12 cellular contexts compared by ENCODE assay signal in the genomic region with DNA sequence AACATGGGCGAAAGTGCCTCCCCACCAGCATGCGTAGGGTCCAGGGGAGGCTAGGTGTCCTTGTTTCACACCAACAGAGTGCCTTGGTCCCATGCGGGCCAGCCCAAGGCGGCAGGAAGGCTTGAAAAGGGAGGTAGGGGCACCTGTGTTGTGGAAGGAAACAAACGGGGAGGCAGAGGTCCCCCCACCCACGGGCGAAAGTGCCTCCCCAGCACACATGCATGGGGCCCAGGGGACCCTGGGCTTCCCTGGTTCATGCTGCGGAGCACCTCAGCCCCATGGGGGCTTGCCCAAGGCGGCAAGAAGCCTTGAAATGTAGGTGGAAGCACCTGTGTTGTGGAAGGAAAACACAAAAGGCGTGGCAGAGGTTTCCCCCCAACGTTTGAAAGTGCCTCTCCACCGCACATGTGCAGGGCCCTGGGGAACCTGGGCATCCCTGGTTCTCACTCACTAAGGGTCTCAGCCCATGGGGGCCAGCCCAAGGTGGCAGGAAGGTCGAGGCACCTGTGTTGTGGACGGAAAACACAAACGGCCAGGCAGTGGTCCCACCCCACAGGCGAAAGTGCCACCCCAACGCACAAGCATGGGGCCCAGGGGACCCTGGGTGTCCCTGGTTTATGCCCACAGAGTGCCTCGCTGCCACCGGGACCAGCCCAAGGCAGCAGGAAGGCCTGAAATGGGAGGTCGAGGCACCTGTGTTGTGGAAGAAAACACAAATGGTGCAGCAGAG.
A peak's percentile ranks its signal among the peaks of the same experiment; 100 is the strongest.
DNase-seq lines count a peak whose midpoint lies in the region; ATAC-seq, FAIRE-seq and TF ChIP-seq lines count a peak whose summit lies in the region.
"Had no signal": no experiment of that assay in that cellular context is flagged by ENCODE, and none has a peak within 500 bp of the region (broad histone marks: within the 10 kb centered on the region; RNA-seq: fewer than 3 reads in every experiment).

No MANE protein-coding gene starts in this region.

- no peak for TF ChIP-seq EP300 in HepG2 (IDR thresholded peaks at IDR 0.05; ENCODE audit: low read depth in 2 of 2, low read length in 2 of 2)
- TF ChIP-seq EP300 in HepG2 (CRISPR knock-in tag; IDR thresholded peaks at IDR 0.05; ENCODE audit: borderline replicate concordance) = no peak

- CTCF ChIA-PET in HepG2 (lab: Yijun Ruan, JAX; ENCODE audit: low intra/inter-chr PET ratio, low total read pairs) = no interaction called here

- H2AFZ ChIP-seq in HepG2 (ENCODE audit: low read length) = no peak overlapping the region
- no peak overlapping the region for H2AFZ ChIP-seq in osteoblast (ENCODE audit: low read length)

- H3K9me3 ChIP-seq in right lobe of liver = no peaks in the 10 kb centered on the region
- H3K9me3 ChIP-seq in HepG2 (ENCODE audit: low read length) = no peaks in the 10 kb centered on the region; the same call in 1 of the 2 replicates
- no peaks in the 10 kb centered on the region for H3K9me3 ChIP-seq in osteoblast (ENCODE audit: low read depth, low read length)
- H3K9me3 ChIP-seq in aorta (ENCODE audit: control insufficient read depth, low read length) = peaks cover 3% of the 10 kb centered on the region

- TF ChIP-seq POLR2A in right lobe of liver (IDR thresholded peaks at IDR 0.05) (no peak), HepG2 (IDR thresholded peaks at IDR 0.05; ENCODE audit: insufficient read depth in 1 of 2, low read depth in 2 of 2, low read length in 2 of 2) (no peak)

- H3K9me3 Mint-ChIP-seq in endothelial cell (ENCODE audit: unreplicated experiment) (peaks cover 5% of the 10 kb centered on the region), HFFc6 (peaks cover 46% of the 10 kb centered on the region)

- TF ChIP-seq CTCF in right lobe of liver (IDR thresholded peaks at IDR 0.05) = no peak
- no peak for TF ChIP-seq CTCF in HepG2 (CRISPR knock-in tag; IDR thresholded peaks at IDR 0.05)
- no peak for TF ChIP-seq CTCF in endothelial cell (IDR thresholded peaks at IDR 0.05; ENCODE audit: unreplicated experiment)
- no peak for TF ChIP-seq CTCF in osteoblast (IDR thresholded peaks at IDR 0.05; ENCODE audit: extremely low read depth, low read depth, low read length)
- no peak for TF ChIP-seq CTCF in HFFc6 (IDR thresholded peaks at IDR 0.05)

- FAIRE-seq in HepG2 (lab: Jason Lieb, UNC) = no peak

- no peak overlapping the region for H3K27ac ChIP-seq in right lobe of liver
- no peak overlapping the region for H3K27ac ChIP-seq in HepG2 (ENCODE audit: extremely low read length, insufficient read depth, low read length)
- no peak overlapping the region for H3K27ac ChIP-seq in osteoblast (ENCODE audit: low read depth, low read length)
- no peak overlapping the region for H3K27ac ChIP-seq in aorta (ENCODE audit: low read depth in 1 of 2, low read length in 2 of 2)

- DNase-seq in right lobe of liver (peak; percentile 5 to 28 (median 23)), HepG2 (ENCODE audit: low spot score) (no peak), endothelial cell (ENCODE audit: low spot score) (peak; percentile 0), osteoblast (ENCODE audit: insufficient read length, low spot score, missing footprints) (peak; percentile 52), aorta (peak; percentile 26 to 51), HFFc6 (no peak), SK-N-DZ (ENCODE audit: low spot score) (no peak)
- DNase-seq: effector memory CD4-positive, alpha-beta T cell; hippocampal formation; NCI-H526 treated with DMSO at 0.1 percent for 48 hours; SHP77 had no signal

- H3K79me2 ChIP-seq in HepG2 (ENCODE audit: insufficient read depth, low read length) = no peaks in the 10 kb centered on the region
- no peaks in the 10 kb centered on the region for H3K79me2 ChIP-seq in osteoblast (ENCODE audit: insufficient read depth, low read length)

- BruUV-seq in HepG2 (replicated peaks; lab: Mats Ljungman, UMichigan) = no TSS peak

- in situ Hi-C loops in HepG2 (cut with HindIII; ENCODE audit: extremely low pct_ligation_motif_present, low pct_unique_long_range_greater_than_20kb) = no loop called here

- no peak overlapping the region for H3K9ac ChIP-seq in HepG2 (ENCODE audit: insufficient read depth, low read depth, low read length)

- H3K4me1 Mint-ChIP-seq in endothelial cell (ENCODE audit: unreplicated experiment) = no peaks in the 10 kb centered on the region
- H3K4me1 Mint-ChIP-seq in HFFc6 (ENCODE audit: low read depth) = no peaks in the 10 kb centered on the region

- H3K4me3 ChIP-seq in right lobe of liver (no peak overlapping the region), HepG2 (replicated peaks in 1 of 3; ENCODE audit: insufficient read depth in 1 of 3, low read depth in 2 of 3, low read length in 3 of 3) (no peak overlapping the region), osteoblast (ENCODE audit: insufficient read depth, low read length) (no peak overlapping the region), aorta (ENCODE audit: low read length in 2 of 2) (no peak overlapping the region)

- H3K4me3 Mint-ChIP-seq in endothelial cell (ENCODE audit: unreplicated experiment) (no peak overlapping the region), HFFc6 (no peak overlapping the region)

- intact Hi-C loops in right lobe of liver (cut with DNase I) (no loop called here), HepG2 (cut with micrococcal nuclease; ENCODE audit: unreplicated experiment) (no loop called here), aorta (cut with DNase I) (no loop called here)

- H3K27me3 Mint-ChIP-seq in endothelial cell (ENCODE audit: unreplicated experiment) = peaks cover 3% of the 10 kb centered on the region
- H3K27me3 Mint-ChIP-seq in HFFc6 (ENCODE audit: insufficient read depth) = peaks cover 2% of the 10 kb centered on the region; the same call in 1 of the 2 replicates

- no peak for ATAC-seq in right lobe of liver
- ATAC-seq in HepG2 = no peak
- no peak for ATAC-seq in aorta (ENCODE audit: low FRiP score)
- no peak for ATAC-seq in HG03045 (IDR thresholded peaks at IDR 0.05; ENCODE audit: unreplicated experiment)

- 39% methylated on average over 7 of the region's 20 CpGs for WGBS in right lobe of liver (ENCODE audit: insufficient coverage, low coverage, low lambda C conversion rate, missing lambda C conversion rate)
- WGBS in HepG2 (ENCODE audit: low lambda C conversion rate) = 3% methylated on average over 10 of the region's 20 CpGs
- WGBS in aorta, 2 donors = 59 to 66% methylated on average over 19 to 20 of the region's 20 CpGs

- POLR2A ChIA-PET in HepG2 (lab: Yijun Ruan, JAX) = no interaction called here

- H3K36me3 ChIP-seq in right lobe of liver (no peaks in the 10 kb centered on the region), HepG2 (replicated peaks in 1 of 2; ENCODE audit: control insufficient read depth in 1 of 2, insufficient read depth in 2 of 2, low read length in 2 of 2) (no peaks in the 10 kb centered on the region), osteoblast (ENCODE audit: insufficient read depth, low read length) (no peaks in the 10 kb centered on the region), aorta (ENCODE audit: control insufficient read depth in 1 of 2, insufficient read depth in 2 of 2, low read length in 1 of 2) (no peaks in the 10 kb centered on the region)

- H4K20me1 ChIP-seq in HepG2 (ENCODE audit: insufficient read depth, low read length) = no peaks in the 10 kb centered on the region
- H4K20me1 ChIP-seq in osteoblast (ENCODE audit: insufficient read depth, low read length) = no peaks in the 10 kb centered on the region

- H3K4me1 ChIP-seq in right lobe of liver (no peaks in the 10 kb centered on the region), HepG2 (ENCODE audit: insufficient read depth, low read length) (no peaks in the 10 kb centered on the region), osteoblast (ENCODE audit: insufficient read depth, low read length) (no peaks in the 10 kb centered on the region), aorta (ENCODE audit: control insufficient read depth in 1 of 2, insufficient read depth in 2 of 2, low read length in 2 of 2) (no peaks in the 10 kb centered on the region)

- H3K27me3 ChIP-seq in right lobe of liver (no peaks in the 10 kb centered on the region), HepG2 (ENCODE audit: control insufficient read depth in 1 of 2, insufficient read depth in 2 of 2, low read length in 2 of 2) (peaks cover 1 to 4% of the 10 kb centered on the region in 2 experiments; a peak in 3 of 5 replicates), osteoblast (ENCODE audit: insufficient read depth, low read length) (no peaks in the 10 kb centered on the region), aorta (ENCODE audit: control insufficient read depth in 1 of 2, insufficient read depth in 2 of 2, low read length in 1 of 2) (no peaks in the 10 kb centered on the region)

- H3K36me3 Mint-ChIP-seq in endothelial cell (ENCODE audit: low read depth, unreplicated experiment) (no peaks in the 10 kb centered on the region), HFFc6 (ENCODE audit: low read depth) (no peaks in the 10 kb centered on the region; the same call in none of the 2 replicates)

- no peak overlapping the region for H3K4me2 ChIP-seq in HepG2 (ENCODE audit: low read depth, low read length)
- H3K4me2 ChIP-seq in osteoblast (ENCODE audit: insufficient read depth, low read length) = no peak overlapping the region

- no peak for TF ChIP-seq RAD21 in HepG2 (CRISPR knock-in tag; IDR thresholded peaks at IDR 0.05)

- H3K27ac Mint-ChIP-seq in endothelial cell (ENCODE audit: unreplicated experiment) (no peak overlapping the region), HFFc6 (no peak overlapping the region)

TF ChIP-seq in HepG2, 621 proteins besides CTCF, POLR2A, EP300 and RAD21:
- TF ChIP-seq, protein P1, sequence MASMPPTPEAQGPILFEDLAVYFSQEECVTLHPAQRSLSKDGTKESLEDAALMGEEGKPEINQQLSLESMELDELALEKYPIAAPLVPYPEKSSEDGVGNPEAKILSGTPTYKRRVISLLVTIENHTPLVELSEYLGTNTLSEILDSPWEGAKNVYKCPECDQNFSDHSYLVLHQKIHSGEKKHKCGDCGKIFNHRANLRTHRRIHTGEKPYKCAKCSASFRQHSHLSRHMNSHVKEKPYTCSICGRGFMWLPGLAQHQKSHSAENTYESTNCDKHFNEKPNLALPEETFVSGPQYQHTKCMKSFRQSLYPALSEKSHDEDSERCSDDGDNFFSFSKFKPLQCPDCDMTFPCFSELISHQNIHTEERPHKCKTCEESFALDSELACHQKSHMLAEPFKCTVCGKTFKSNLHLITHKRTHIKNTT (CRISPR knock-in tag; IDR thresholded peaks at IDR 0.05) = no peak
- TF ChIP-seq ZNF17 (CRISPR knock-in tag; IDR thresholded peaks at IDR 0.05) (no peak), GABPA (IDR thresholded peaks at IDR 0.05; ENCODE audit: low read depth, low read length) (no peak), GABPA (CRISPR knock-in tag; IDR thresholded peaks at IDR 0.05; ENCODE audit: low read depth) (no peak)

Comparison
In these comparisons a context has a peak if more than half of its experiments do, and no peak if none do; other contexts are left out.
1. DNase-seq: peak in right lobe of liver (3 of 3), endothelial cell (single experiment), osteoblast (single experiment) and aorta (2 of 2); none in HepG2 (single experiment), HFFc6 (single experiment) and SK-N-DZ (single experiment).